In genomic region chr12:67222302-67222701, GRCh38 we compare ENCODE assay signal across 9 cellular contexts. TPM values are rescaled to one million over a fixed set of nuclear protein-coding genes. Genes with fewer than 3 reads are reported as not detected.
DNase-seq lines count a peak whose midpoint lies in the region; ATAC-seq and TF ChIP-seq lines count a peak whose summit lies in the region.
"Had no signal": no experiment of that assay in that cellular context is flagged by ENCODE, and none has a peak within 500 bp of the region (broad histone marks: within the 10 kb centered on the region; RNA-seq: fewer than 3 reads in every experiment).

No MANE protein-coding gene starts in this region.

- H3K4me3 ChIP-seq in BJ (ENCODE audit: low read depth, low read length) (no peak overlapping the region), SJCRH30 (no peak overlapping the region), iPS DF 6.9 (ENCODE audit: low read length) (no peak overlapping the region)
- H3K4me3 ChIP-seq: spleen had no signal

- H3K36me3 ChIP-seq in BJ (ENCODE audit: control insufficient read depth, insufficient read depth, low read length) = no peaks in the 10 kb centered on the region
- H3K36me3 ChIP-seq in SJCRH30 = no peaks in the 10 kb centered on the region
- no peaks in the 10 kb centered on the region for H3K36me3 ChIP-seq in iPS DF 6.9 (ENCODE audit: control insufficient read depth, insufficient read depth, low read length)
- H3K36me3 ChIP-seq: spleen had no signal

- peaks cover 11% of the 10 kb centered on the region for H3K4me1 ChIP-seq in SJCRH30
- no peaks in the 10 kb centered on the region for H3K4me1 ChIP-seq in iPS DF 6.9 (ENCODE audit: control insufficient read depth, insufficient read depth, low read length)
- H3K4me1 ChIP-seq: spleen had no signal

- H3K27me3 ChIP-seq in BJ (ENCODE audit: control insufficient read depth, insufficient read depth, low read length) (no peaks in the 10 kb centered on the region), SJCRH30 (no peaks in the 10 kb centered on the region), iPS DF 6.9 (ENCODE audit: control insufficient read depth, insufficient read depth, low read length) (no peaks in the 10 kb centered on the region)
- H3K27me3 ChIP-seq: spleen had no signal

- no CpG with 5 or more reads among the region's 4 CpGs for WGBS in iPS DF 6.9 (ENCODE audit: insufficient coverage, insufficient read length)

- CTCF ChIA-PET in BJ (lab: Yijun Ruan, JAX) = interaction anchor here (1.5 kb wide), 1 partner anchor 197 kb away, joined by 4 read pairs; no protein-coding TSS in a partner anchor
- CTCF ChIA-PET in HEK293T (lab: Yijun Ruan, JAX) = interaction anchor here (0.8 to 2.4 kb wide), 7 partner anchors 9 to 321 kb away, joined by 3 to 7 read pairs (median 4); partner anchors contain the start of gene CAND1

- peak; percentile 43 for TF ChIP-seq CTCF in BJ (IDR thresholded peaks at IDR 0.05; ENCODE audit: insufficient read depth, low read depth, low read length)

- H3K9me3 ChIP-seq in SJCRH30 (replicated peaks) (no peaks in the 10 kb centered on the region), iPS DF 6.9 (ENCODE audit: control insufficient read depth, insufficient read depth, low read length) (no peaks in the 10 kb centered on the region)

- POLR2A ChIA-PET in BJ (lab: Charles Lee) = no interaction called here
- POLR2A ChIA-PET in HEK293T (lab: Yijun Ruan, JAX) = no interaction called here

- DNase-seq in BJ (ENCODE audit: low read depth) = no peak
- peak; percentile 31 for DNase-seq in HEK293T (ENCODE audit: extremely low spot score)
- DNase-seq in SJCRH30 = peak; percentile 13 to 61
- DNase-seq in iPS DF 6.9 (ENCODE audit: low read depth, low spot score) = peak; percentile 22
- DNase-seq in NCI-H1048 (lab: John Stamatoyannopoulos, UW) = no peak
- DNase-seq: spleen had no signal

- ATAC-seq in HG03045 (IDR thresholded peaks at IDR 0.05; ENCODE audit: unreplicated experiment) = no peak
- ATAC-seq in HG03196 (IDR thresholded peaks at IDR 0.05; ENCODE audit: unreplicated experiment) = no peak
- ATAC-seq in HG02870 (IDR thresholded peaks at IDR 0.05; ENCODE audit: unreplicated experiment) = no peak

- H3K27ac ChIP-seq in SJCRH30 (no peak overlapping the region), iPS DF 6.9 (ENCODE audit: low read length) (no peak overlapping the region)
- H3K27ac ChIP-seq: spleen had no signal

TF ChIP-seq in HEK293T, 16 proteins besides CTCF, POLR2A, EP300 and RAD21:
- no peak for TF ChIP-seq ELF4 (IDR thresholded peaks at IDR 0.05)
- TF ChIP-seq ARNT (IDR thresholded peaks at IDR 0.05) = no peak
- TF ChIP-seq NFRKB (IDR thresholded peaks at IDR 0.05) = no peak
- TF ChIP-seq SP1 (IDR thresholded peaks at IDR 0.05) = no peak
- TF ChIP-seq LEF1 (IDR thresholded peaks at IDR 0.05; ENCODE audit: borderline replicate concordance) = no peak
- no peak for TF ChIP-seq ZNF384 (IDR thresholded peaks at IDR 0.05)
- TF ChIP-seq FOXM1 (IDR thresholded peaks at IDR 0.05; ENCODE audit: borderline replicate concordance) = no peak
- no peak for TF ChIP-seq PKNOX1 (IDR thresholded peaks at IDR 0.05)
- TF ChIP-seq HDGF (IDR thresholded peaks at IDR 0.05; ENCODE audit: borderline replicate concordance) = no peak
- no peak for TF ChIP-seq FOXA1 (IDR thresholded peaks at IDR 0.05)
- no peak for TF ChIP-seq BHLHE40 (IDR thresholded peaks at IDR 0.05; ENCODE audit: borderline replicate concordance)
- TF ChIP-seq TARDBP (IDR thresholded peaks at IDR 0.05) = no peak
- no peak for TF ChIP-seq SUZ12 (IDR thresholded peaks at IDR 0.05)
- no peak for TF ChIP-seq FOXK2 (IDR thresholded peaks at IDR 0.05)
- no peak for TF ChIP-seq L3MBTL2 (conservative IDR thresholded peaks at IDR 0.05)
- TF ChIP-seq CTBP1 (IDR thresholded peaks at IDR 0.05; ENCODE audit: borderline replicate concordance) = no peak

RNA-seq across cellular contexts. Expression of gene CAND1, which starts 46.9 kb away (rescaled TPM):
- polyA plus RNA-seq in BJ (2011; rRNA removed) = 64.6 and 110 TPM in 2 replicates
- polyA minus RNA-seq in BJ (2011; rRNA and poly(A)+ RNA removed) = 56.3 and 63.9 TPM in 2 replicates
- total RNA-seq in SJCRH30 (2014; rRNA removed; shearing (Covaris generic)) = 159 and 173 TPM in 2 replicates

Comparison
In these comparisons a context has a peak if more than half of its experiments do, and no peak if none do; other contexts are left out.
1. DNase-seq: peak in HEK293T (single experiment), SJCRH30 (2 of 2) and iPS DF 6.9 (single experiment); none in BJ (single experiment) and NCI-H1048 (single experiment).